1 cellular context compared by ENCODE assay signal in genomic region chr3:172087198-172087597, GRCh38.
TF ChIP-seq lines count a peak whose summit lies in the region.

No MANE protein-coding gene starts in this region.

TF ChIP-seq in HepG2, 621 proteins besides CTCF, POLR2A, EP300 and RAD21:
- TF ChIP-seq HMGXB3 (CRISPR knock-in tag; IDR thresholded peaks at IDR 0.05; ENCODE audit: borderline replicate concordance) (no peak), TEAD3 (CRISPR knock-in tag; optimal IDR thresholded peaks at IDR 0.05; ENCODE audit: borderline replicate concordance) (no peak), NFE2 (CRISPR knock-in tag; IDR thresholded peaks at IDR 0.05) (no peak), ZNF224 (CRISPR knock-in tag; IDR thresholded peaks at IDR 0.05) (no peak), ZFP91 (CRISPR knock-in tag; IDR thresholded peaks at IDR 0.05; ENCODE audit: borderline replicate concordance) (no peak), NKX3-1 (CRISPR knock-in tag; IDR thresholded peaks at IDR 0.05) (no peak), ZFYVE20 (CRISPR knock-in tag; IDR thresholded peaks at IDR 0.05; ENCODE audit: borderline replicate concordance, low read depth) (no peak), ZBTB8A (CRISPR knock-in tag; IDR thresholded peaks at IDR 0.05; ENCODE audit: borderline replicate concordance, low read depth) (no peak), BORCS8-MEF2B (CRISPR knock-in tag; IDR thresholded peaks at IDR 0.05) (no peak), ZBTB25 (CRISPR knock-in tag; IDR thresholded peaks at IDR 0.05) (no peak), POLR2G (IDR thresholded peaks at IDR 0.05; ENCODE audit: low read depth, low read length) (0 out of 2 replicates have a peak, but pooled peaks have one; percentile 26), NR2F6 (IDR thresholded peaks at IDR 0.05) (no peak), NR2F6 (CRISPR knock-in tag; IDR thresholded peaks at IDR 0.05) (no peak), POLR2AphosphoS2 (IDR thresholded peaks at IDR 0.05; ENCODE audit: low read depth, low read length) (0 out of 2 replicates have a peak, but pooled peaks have one; percentile 42), KLF12 (CRISPR knock-in tag; IDR thresholded peaks at IDR 0.05; ENCODE audit: borderline replicate concordance) (no peak), SSRP1 (CRISPR knock-in tag; IDR thresholded peaks at IDR 0.05) (peak; percentile 57; the same call in 1 of the 2 replicates)
- TF ChIP-seq, protein P1, sequence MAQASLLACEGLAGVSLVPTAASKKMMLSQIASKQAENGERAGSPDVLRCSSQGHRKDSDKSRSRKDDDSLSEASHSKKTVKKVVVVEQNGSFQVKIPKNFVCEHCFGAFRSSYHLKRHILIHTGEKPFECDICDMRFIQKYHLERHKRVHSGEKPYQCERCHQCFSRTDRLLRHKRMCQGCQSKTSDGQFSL (CRISPR knock-in tag; IDR thresholded peaks at IDR 0.05): no peak
TF ChIP-seq in HepG2: peak in this region for 3.
